In genomic region chr14:104515811-104516780, GRCh38 we compare ENCODE assay signal across 23 cellular contexts.
"Had no signal": no experiment of that assay in that cellular context is flagged by ENCODE, and none has a peak within 500 bp of the region (broad histone marks: within the 10 kb centered on the region; RNA-seq: fewer than 3 reads in every experiment).

No MANE protein-coding gene starts in this region.

- H3K36me3 ChIP-seq: breast epithelium, heart right ventricle, lower lobe of right lung, pancreas, suprapubic skin, transverse colon, uterus had no signal

- H3K27me3 ChIP-seq: pancreas, transverse colon, uterus had no signal

- ATAC-seq: activated T-cell treated with anti-CD3 and anti-CD28 coated beads, Interleukin-2, amount 50 U/mL, for 72 hours; heart right ventricle; left colon; lower lobe of right lung; naive thymus-derived CD8-positive, alpha-beta T cell; pancreas; psoas muscle; right cardiac atrium; stimulated activated naive CD8-positive, alpha-beta T cell treated with anti-CD3 and anti-CD28 coated beads, Interleukin-15, amount 100 ng/mL, for 72 hours had no signal

- H3K4me3 ChIP-seq: breast epithelium, heart right ventricle, lower lobe of right lung, pancreas, psoas muscle, suprapubic skin, transverse colon, uterus had no signal

- H3K36me3 Mint-ChIP-seq: activated naive CD8-positive, alpha-beta T cell treated with anti-CD3 and anti-CD28 coated beads, Interleukin-2, amount 10 ng/mL, durations not matched to agents 7 days and 5 days had no signal

- H3K27ac ChIP-seq: breast epithelium, heart right ventricle, lower lobe of right lung, pancreas, psoas muscle, suprapubic skin, transverse colon, uterus had no signal

- H3K4me1 ChIP-seq: breast epithelium, lower lobe of right lung, pancreas, psoas muscle, transverse colon, uterus had no signal

- H3K27me3 Mint-ChIP-seq: activated naive CD8-positive, alpha-beta T cell treated with anti-CD3 and anti-CD28 coated beads, Interleukin-2, amount 10 ng/mL, durations not matched to agents 7 days and 5 days had no signal

- H3K9me3 ChIP-seq: lower lobe of right lung, pancreas, psoas muscle, transverse colon had no signal

- H3K27ac Mint-ChIP-seq: activated naive CD4-positive, alpha-beta T cell treated with anti-CD3 and anti-CD28 coated beads for 36 hours; activated naive CD8-positive, alpha-beta T cell treated with anti-CD3 and anti-CD28 coated beads, Interleukin-2, amount 10 ng/mL, durations not matched to agents 7 days and 5 days; activated T-cell treated with anti-CD3 and anti-CD28 coated beads, Interleukin-2, amount 50 U/mL, for 72 hours had no signal

- H3K4me1 Mint-ChIP-seq: activated naive CD8-positive, alpha-beta T cell treated with anti-CD3 and anti-CD28 coated beads, Interleukin-2, amount 10 ng/mL, durations not matched to agents 7 days and 5 days; stimulated activated naive CD8-positive, alpha-beta T cell treated with anti-CD3 and anti-CD28 coated beads, Interleukin-15, amount 100 ng/mL, for 72 hours had no signal

- H3K9me3 Mint-ChIP-seq: activated naive CD8-positive, alpha-beta T cell treated with anti-CD3 and anti-CD28 coated beads, Interleukin-2, amount 10 ng/mL, durations not matched to agents 7 days and 5 days had no signal

- H3K4me3 Mint-ChIP-seq: activated naive CD4-positive, alpha-beta T cell treated with anti-CD3 and anti-CD28 coated beads for 36 hours; activated naive CD8-positive, alpha-beta T cell treated with anti-CD3 and anti-CD28 coated beads, Interleukin-2, amount 10 ng/mL, durations not matched to agents 7 days and 5 days; activated T-cell treated with anti-CD3 and anti-CD28 coated beads, Interleukin-2, amount 50 U/mL, for 72 hours; naive thymus-derived CD8-positive, alpha-beta T cell; stimulated activated naive CD8-positive, alpha-beta T cell treated with anti-CD3 and anti-CD28 coated beads, Interleukin-15, amount 100 ng/mL, for 72 hours had no signal

- DNase-seq: activated CD4-positive, alpha-beta T cell treated with anti-CD3 and anti-CD28 coated beads for 48 hours; activated effector memory CD4-positive, alpha-beta T cell treated with Interleukin-2 at 50 U/mL for 16 hours; activated naive CD4-positive, alpha-beta T cell treated with anti-CD3 and anti-CD28 coated beads for 36 hours; activated naive CD8-positive, alpha-beta T cell treated with anti-CD3 and anti-CD28 coated beads, Interleukin-2, amount 10 ng/mL, durations not matched to agents 7 days and 5 days; activated T-cell treated with anti-CD3 and anti-CD28 coated beads, Interleukin-2, amount 50 U/mL, for 72 hours; amniotic stem cell; cerebellar nuclear complex; cortex of kidney; foreskin fibroblast; heart right ventricle; left colon; lower lobe of right lung; naive thymus-derived CD8-positive, alpha-beta T cell; pancreas; psoas muscle; right cardiac atrium; stimulated activated CD4-positive, alpha-beta T cell treated with anti-CD3 and anti-CD28 coated beads, Interleukin-12 subunit alpha, Interleukin-12 subunit beta, amount 100 ng/mL, for 4 hours; stimulated activated CD4-positive, alpha-beta T cell treated with anti-CD3 and anti-CD28 coated beads, Interleukin-4, amount 100 ng/mL, for 4 hours; stimulated activated naive CD8-positive, alpha-beta T cell treated with anti-CD3 and anti-CD28 coated beads, Interleukin-15, amount 100 ng/mL, for 72 hours; transverse colon; uterus had no signal
